ENCODE assay signal across 8 cellular contexts in the genomic region with DNA sequence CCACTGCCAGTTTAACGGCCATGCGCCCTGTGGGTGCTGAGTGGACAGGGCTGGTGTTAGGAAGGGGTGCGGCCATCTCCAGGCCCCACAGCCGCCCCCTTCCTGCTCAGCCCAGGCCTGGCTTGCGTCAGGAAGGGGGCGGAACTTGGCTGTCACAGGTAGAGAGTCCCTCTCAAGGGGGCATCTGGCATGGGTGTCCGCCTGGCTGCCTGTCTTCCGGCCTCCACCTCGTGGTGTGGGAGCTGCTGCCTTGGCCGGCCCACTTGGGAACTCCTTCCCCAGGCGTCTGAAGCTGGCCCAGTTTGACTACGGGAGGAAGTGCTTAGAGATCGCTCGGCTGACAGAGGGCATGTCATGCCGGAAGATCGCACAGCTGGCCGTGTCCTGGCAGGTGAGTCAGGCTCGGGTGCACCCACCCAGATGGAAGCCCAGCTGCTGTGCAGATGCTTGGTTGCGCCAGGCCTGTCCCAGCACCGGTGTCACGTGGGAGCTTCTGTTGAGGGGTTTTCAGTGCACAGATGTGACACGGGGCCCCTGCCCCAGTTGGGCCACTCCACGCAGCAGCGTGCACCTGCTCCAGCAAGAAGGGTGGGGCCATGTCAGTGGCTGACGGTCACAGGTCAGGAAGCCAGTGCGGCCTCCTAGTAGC.
DNase-seq lines count a peak whose midpoint lies in the region; ATAC-seq, FAIRE-seq and TF ChIP-seq lines count a peak whose summit lies in the region.

No MANE protein-coding gene starts in this region.

- no peak for DNase-seq in activated T-cell treated with anti-CD3 and anti-CD28 coated beads, Interleukin-2, amount 50 U/mL, for 24 hours
- DNase-seq in activated T-cell treated with anti-CD3 and anti-CD28 coated beads, Interleukin-2, amount 50 U/mL, for 48 hours: no peak
- DNase-seq in foreskin fibroblast (peak; percentile 74 to 90), H54 (ENCODE audit: insufficient read length, low spot score) (no peak)
- DNase-seq in stimulated activated naive B cell treated with anti-CD40 and anti-IgM and Interleukin-4, amounts not matched to agents 10 μg/mL and 1 μg/mL and 100 μg/mL, for 72 hours: peak; percentile 21
- DNase-seq in activated CD4-positive, CD25-positive, alpha-beta regulatory T cell (lab: John Stamatoyannopoulos, UW): no peak

- TF ChIP-seq CTCF in OCI-LY3 (IDR thresholded peaks at IDR 0.05; ENCODE audit: low read depth, low read length) (no peak), foreskin fibroblast (IDR thresholded peaks at IDR 0.05; ENCODE audit: low read depth, low read length) (no peak)

- no peaks in the 10 kb centered on the region for H3K4me1 Mint-ChIP-seq in activated T-cell treated with anti-CD3 and anti-CD28 coated beads, Interleukin-2, amount 50 U/mL, for 24 hours (ENCODE audit: low read depth)
- H3K4me1 Mint-ChIP-seq in stimulated activated naive B cell treated with anti-CD40 and anti-IgM and Interleukin-4, amounts not matched to agents 10 μg/mL and 1 μg/mL and 100 μg/mL, for 72 hours: no peaks in the 10 kb centered on the region

- H2AFZ ChIP-seq in OCI-LY3 (ENCODE audit: low read depth, low read length): peak overlapping the region; percentile 67

- no peaks in the 10 kb centered on the region for H3K9me3 ChIP-seq in OCI-LY3 (ENCODE audit: insufficient read depth, low read length)

- H3K4me3 Mint-ChIP-seq in activated T-cell treated with anti-CD3 and anti-CD28 coated beads, Interleukin-2, amount 50 U/mL, for 24 hours: peak overlapping the region; percentile 41
- H3K4me3 Mint-ChIP-seq in stimulated activated naive B cell treated with anti-CD40 and anti-IgM and Interleukin-4, amounts not matched to agents 10 μg/mL and 1 μg/mL and 100 μg/mL, for 72 hours: peak overlapping the region; percentile 29 to 43

- ATAC-seq in stimulated activated naive B cell treated with anti-CD40 and anti-IgM and Interleukin-4, amounts not matched to agents 10 μg/mL and 1 μg/mL and 100 μg/mL, for 72 hours (replicated peaks): peak; percentile 27 to 71
- ATAC-seq in HG02938 (IDR thresholded peaks at IDR 0.05; ENCODE audit: unreplicated experiment): no peak

- no peak overlapping the region for H3K27ac ChIP-seq in OCI-LY3 (ENCODE audit: low read length)

- H3K9me3 Mint-ChIP-seq in activated T-cell treated with anti-CD3 and anti-CD28 coated beads, Interleukin-2, amount 50 U/mL, for 24 hours: no peaks in the 10 kb centered on the region
- no peaks in the 10 kb centered on the region for H3K9me3 Mint-ChIP-seq in stimulated activated naive B cell treated with anti-CD40 and anti-IgM and Interleukin-4, amounts not matched to agents 10 μg/mL and 1 μg/mL and 100 μg/mL, for 72 hours

- peak overlapping the region; percentile 38; the same call in 1 of the 2 replicates for H3K9ac ChIP-seq in OCI-LY3 (ENCODE audit: low read length)

- H3K27me3 Mint-ChIP-seq in activated T-cell treated with anti-CD3 and anti-CD28 coated beads, Interleukin-2, amount 50 U/mL, for 24 hours: peaks cover 8% of the 10 kb centered on the region
- H3K27me3 Mint-ChIP-seq in stimulated activated naive B cell treated with anti-CD40 and anti-IgM and Interleukin-4, amounts not matched to agents 10 μg/mL and 1 μg/mL and 100 μg/mL, for 72 hours: peaks cover 5 to 11% of the 10 kb centered on the region in 2 donors

- FAIRE-seq in H54 (lab: Jason Lieb, UNC): no peak

- peaks cover 29% of the 10 kb centered on the region for H3K4me1 ChIP-seq in OCI-LY3 (ENCODE audit: low read length)

- no peak overlapping the region for H3K27ac Mint-ChIP-seq in activated T-cell treated with anti-CD3 and anti-CD28 coated beads, Interleukin-2, amount 50 U/mL, for 24 hours
- peak overlapping the region; percentile 62 for H3K27ac Mint-ChIP-seq in stimulated activated naive B cell treated with anti-CD40 and anti-IgM and Interleukin-4, amounts not matched to agents 10 μg/mL and 1 μg/mL and 100 μg/mL, for 72 hours

- H3K4me2 ChIP-seq in OCI-LY3 (ENCODE audit: low read length): peak overlapping the region; percentile 63

- no peaks in the 10 kb centered on the region for H3K36me3 Mint-ChIP-seq in activated T-cell treated with anti-CD3 and anti-CD28 coated beads, Interleukin-2, amount 50 U/mL, for 24 hours (ENCODE audit: low read depth)
- no peaks in the 10 kb centered on the region for H3K36me3 Mint-ChIP-seq in stimulated activated naive B cell treated with anti-CD40 and anti-IgM and Interleukin-4, amounts not matched to agents 10 μg/mL and 1 μg/mL and 100 μg/mL, for 72 hours

- H3K79me2 ChIP-seq in OCI-LY3 (ENCODE audit: low read length): no peaks in the 10 kb centered on the region

- no peaks in the 10 kb centered on the region for H3K27me3 ChIP-seq in OCI-LY3 (ENCODE audit: low read depth, low read length)

- H3K4me3 ChIP-seq in OCI-LY3 (ENCODE audit: low read length) (peak overlapping the region; percentile 64), foreskin fibroblast (ENCODE audit: low read depth in 1 of 2, low read length in 2 of 2) (no peak overlapping the region)

- H4K20me1 ChIP-seq in OCI-LY3 (ENCODE audit: insufficient read depth, low read length): no peaks in the 10 kb centered on the region

- no peaks in the 10 kb centered on the region for H3K36me3 ChIP-seq in OCI-LY3 (replicated peaks; ENCODE audit: low read depth, low read length)

- no peak for TF ChIP-seq POLR2A in H54 (IDR thresholded peaks at IDR 0.05; ENCODE audit: low read depth, low read length)

Comparison
In these comparisons a context has a peak if more than half of its experiments do, and no peak if none do; other contexts are left out.
1. DNase-seq: peak in foreskin fibroblast (2 of 2) and stimulated activated naive B cell treated with anti-CD40 and anti-IgM and Interleukin-4, amounts not matched to agents 10 μg/mL and 1 μg/mL and 100 μg/mL, for 72 hours (single experiment); none in activated T-cell treated with anti-CD3 and anti-CD28 coated beads, Interleukin-2, amount 50 U/mL, for 24 hours (single experiment), activated T-cell treated with anti-CD3 and anti-CD28 coated beads, Interleukin-2, amount 50 U/mL, for 48 hours (0 of 2), H54 (single experiment) and activated CD4-positive, CD25-positive, alpha-beta regulatory T cell (0 of 4).